ENCODE assay signal across 8 cellular contexts in genomic region chr6:24283043-24283985, GRCh38.
DNase-seq lines count a peak whose midpoint lies in the region; ATAC-seq, FAIRE-seq and TF ChIP-seq lines count a peak whose summit lies in the region.

No MANE protein-coding gene starts in this region.

- no peaks in the 10 kb centered on the region for H3K36me3 Mint-ChIP-seq in brain

- no peaks in the 10 kb centered on the region for H3K9me3 Mint-ChIP-seq in brain

- peak; percentile 96 to 99 for TF ChIP-seq CTCF in brain (conservative IDR thresholded peaks at IDR 0.05)

- ATAC-seq in HG02759 (IDR thresholded peaks at IDR 0.05; ENCODE audit: unreplicated experiment) = peak; percentile 85

- peaks cover 4% of the 10 kb centered on the region for H3K4me1 Mint-ChIP-seq in brain

- FAIRE-seq in A204.1 (lab: Jason Lieb, UNC) = peak; percentile 94
- peak; percentile 17 for FAIRE-seq in GM12892 (lab: Jason Lieb, UNC)

- H3K27me3 Mint-ChIP-seq in brain = peaks cover 16% of the 10 kb centered on the region

- H3K27ac Mint-ChIP-seq in brain = peak overlapping the region in 2 of 5 experiments; percentile 76 to 84

- H3K4me3 ChIP-seq in skeletal muscle cell (ENCODE audit: low read depth, low read length) = no peak overlapping the region

- peak; percentile 13 for DNase-seq in GM12892 (ENCODE audit: insufficient read length)
- peak; percentile 96 for DNase-seq in MV-4-11 (lab: John Stamatoyannopoulos, UW)
- DNase-seq in SHP77 (lab: John Stamatoyannopoulos, UW) = peak; percentile 68 to 76
- DNase-seq in iPS DF 19.7 (ENCODE audit: low read depth, low spot score) = peak; percentile 54
- peak; percentile 28 for DNase-seq in skeletal muscle cell (ENCODE audit: low read depth)

- H3K4me3 Mint-ChIP-seq in brain = peak overlapping the region in 1 of 5 experiments; percentile 79

- no peak for TF ChIP-seq POLR2A in GM12892 (IDR thresholded peaks at IDR 0.05; ENCODE audit: low read depth, low read length)

Comparison
In these comparisons a context has a peak if more than half of its experiments do, and no peak if none do; other contexts are left out.
1. DNase-seq: peak in every context shown above with its lines; median percentile 96 in MV-4-11; 72 in SHP77; 54 in iPS DF 19.7; 28 in skeletal muscle cell; 13 in GM12892.